ENCODE assay signal across 10 cellular contexts in the genomic region with DNA sequence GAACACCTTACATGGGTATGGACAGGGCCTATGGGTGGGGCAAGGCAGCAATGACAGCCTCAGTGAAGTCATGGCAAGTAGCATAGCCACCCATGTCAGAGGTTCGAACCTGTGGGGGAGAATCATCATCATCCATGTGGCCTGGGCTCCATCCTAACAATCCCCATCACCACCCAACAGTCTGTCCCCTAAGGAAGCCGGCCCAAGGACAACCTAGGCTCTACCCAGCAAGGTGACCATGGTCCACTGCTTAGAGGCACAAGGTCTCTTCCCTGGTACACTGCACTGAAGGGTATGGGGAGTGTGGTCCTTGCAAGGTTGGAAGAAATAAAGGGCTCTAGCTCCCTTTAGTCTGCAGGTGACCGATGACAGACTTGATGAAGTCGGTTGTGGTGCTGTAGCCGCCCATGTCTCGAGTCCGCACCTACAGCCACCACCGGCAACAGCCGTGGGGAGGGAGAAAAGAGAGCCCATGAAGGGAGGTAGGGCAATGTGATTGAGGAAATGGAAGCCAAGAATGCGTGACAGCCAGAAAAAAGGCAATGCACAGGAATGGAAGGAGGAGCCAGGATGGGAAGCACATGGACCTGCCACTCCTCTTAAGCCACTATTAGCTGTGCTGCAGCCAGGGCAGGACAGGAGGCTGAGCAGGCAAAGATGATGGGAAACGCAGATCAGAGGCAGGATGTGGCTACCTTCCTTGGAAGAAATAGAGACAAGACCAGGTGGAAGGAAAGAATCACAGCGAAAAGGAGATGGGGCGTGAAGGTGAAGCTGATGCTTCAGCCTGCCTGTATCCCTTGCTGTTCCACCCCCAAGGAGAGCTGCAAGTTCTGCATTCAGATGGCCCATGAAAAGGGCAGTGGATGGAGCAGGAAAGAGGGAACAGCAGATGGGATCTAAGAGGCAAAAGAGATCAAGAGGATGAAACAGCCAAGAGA. TPM values are rescaled to one million over a fixed set of nuclear protein-coding genes. Genes with fewer than 3 reads are reported as not detected.
A peak's percentile ranks its signal among the peaks of the same experiment; 100 is the strongest.
DNase-seq lines count a peak whose midpoint lies in the region; ATAC-seq and TF ChIP-seq lines count a peak whose summit lies in the region.
"Had no signal": no experiment of that assay in that cellular context is flagged by ENCODE, and none has a peak within 500 bp of the region (broad histone marks: within the 10 kb centered on the region; RNA-seq: fewer than 3 reads in every experiment).

No MANE protein-coding gene starts in this region.

- CTCF ChIA-PET in WTC11 (lab: Charles Lee), result interaction anchor here (1.0 kb wide), 1 partner anchor 12 kb away, joined by 4 read pairs; no protein-coding TSS in a partner anchor

- H3K9me3 ChIP-seq in mesodermal cell (ENCODE audit: control insufficient read depth, low read length) (no peaks in the 10 kb centered on the region), WERI-Rb-1 (ENCODE audit: severe bottlenecking) (no peaks in the 10 kb centered on the region), ovary (no peaks in the 10 kb centered on the region)
- H3K9me3 ChIP-seq: breast epithelium, pancreas had no signal

- peaks cover 93% of the 10 kb centered on the region for H3K36me3 Mint-ChIP-seq in WTC11

- TF ChIP-seq CTCF in WTC11 (IDR thresholded peaks at IDR 0.05), result no peak
- TF ChIP-seq CTCF in WERI-Rb-1 (IDR thresholded peaks at IDR 0.05; ENCODE audit: low read depth, low read length), result no peak
- no peak for TF ChIP-seq CTCF in ovary (IDR thresholded peaks at IDR 0.05)

- intact Hi-C loops in ovary (cut with DNase I), result loop anchor here in 2 of 4 donors (10.0 kb wide), 1 partner anchor 134 kb away; no protein-coding TSS in a partner anchor

- POLR2A ChIA-PET in WTC11 (lab: Charles Lee), result no interaction called here

- TF ChIP-seq POLR2A in ovary (IDR thresholded peaks at IDR 0.05), result no peak

- H3K36me3 ChIP-seq in mesodermal cell (ENCODE audit: control insufficient read depth, insufficient read depth, low read length) (peaks cover 87% of the 10 kb centered on the region), WERI-Rb-1 (peaks cover 87% of the 10 kb centered on the region), ovary (no peaks in the 10 kb centered on the region)

- H3K4me1 ChIP-seq in mesodermal cell (ENCODE audit: control insufficient read depth, insufficient read depth, low read length, poor library complexity, severe bottlenecking) (peaks cover 11% of the 10 kb centered on the region), ovary (ENCODE audit: insufficient read depth) (peaks cover 5% of the 10 kb centered on the region)

- peaks cover 18% of the 10 kb centered on the region for H3K4me1 Mint-ChIP-seq in WTC11

- WGBS in mesodermal cell (ENCODE audit: insufficient coverage in 2 of 2), 2 experiments, result 86 to 88% methylated on average over 12 of the region's 13 CpGs
- WGBS in ovary, 3 donors, result 62 to 73% (median 67%) methylated on average over 13 of the region's 13 CpGs

- peak; percentile 57 for ATAC-seq in WTC11
- no peak for ATAC-seq in HG03097 (IDR thresholded peaks at IDR 0.05; ENCODE audit: low FRiP score, unreplicated experiment)
- ATAC-seq: pancreas had no signal

- H3K27ac Mint-ChIP-seq in WTC11, result peak overlapping the region; percentile 48; the same call in 1 of the 2 replicates

- H3K27ac ChIP-seq in mesodermal cell (ENCODE audit: low read depth, low read length, severe bottlenecking) (peak overlapping the region; percentile 29), WERI-Rb-1 (no peak overlapping the region), ovary (no peak overlapping the region)
- H3K27ac ChIP-seq: breast epithelium, pancreas had no signal

- H3K4me3 Mint-ChIP-seq in WTC11, result no peak overlapping the region

- no peak overlapping the region for H3K4me3 ChIP-seq in mesodermal cell (ENCODE audit: extremely low read depth, insufficient read depth, low read length, poor library complexity, severe bottlenecking)
- no peak overlapping the region for H3K4me3 ChIP-seq in WERI-Rb-1 (ENCODE audit: low read depth, low read length)
- no peak overlapping the region for H3K4me3 ChIP-seq in ovary
- H3K4me3 ChIP-seq: breast epithelium, pancreas had no signal

- no peak for TF ChIP-seq EP300 in ovary (IDR thresholded peaks at IDR 0.05)

- no peaks in the 10 kb centered on the region for H3K9me3 Mint-ChIP-seq in WTC11

- peak; percentile 44 for DNase-seq in ELR (ENCODE audit: low read depth)
- peak; percentile 43 for DNase-seq in HT1080 (ENCODE audit: low read depth)
- no peak for DNase-seq in WTC11 (ENCODE audit: low spot score)
- no peak for DNase-seq in WERI-Rb-1
- no peak for DNase-seq in ovary
- DNase-seq: NCI-H1694, pancreas had no signal

- no peaks in the 10 kb centered on the region for H3K27me3 Mint-ChIP-seq in WTC11 (ENCODE audit: low read depth)

- H3K27me3 ChIP-seq in WERI-Rb-1 (ENCODE audit: insufficient read depth, low read depth, severe bottlenecking), result no peaks in the 10 kb centered on the region
- no peaks in the 10 kb centered on the region for H3K27me3 ChIP-seq in ovary
- H3K27me3 ChIP-seq: breast epithelium, pancreas had no signal

TF ChIP-seq in WTC11, 78 proteins besides CTCF, POLR2A, EP300 and RAD21 (continues in another document):
- TF ChIP-seq SMAD4 (CRISPR knock-in tag; IDR thresholded peaks at IDR 0.05) (0 out of 2 replicates have a peak, but pooled peaks have one; percentile 26), NFATC4 (CRISPR knock-in tag; IDR thresholded peaks at IDR 0.05) (peak; percentile 90), EMX1 (CRISPR knock-in tag; IDR thresholded peaks at IDR 0.05) (peak; percentile 97; the same call in 1 of the 2 replicates), FOXP1 (CRISPR knock-in tag; IDR thresholded peaks at IDR 0.05; ENCODE audit: borderline replicate concordance) (peak; percentile 60; the same call in 1 of the 2 replicates), KAT7 (CRISPR knock-in tag; IDR thresholded peaks at IDR 0.05; ENCODE audit: borderline replicate concordance) (peak; percentile 50; the same call in 1 of the 2 replicates), ZBTB21 (CRISPR knock-in tag; IDR thresholded peaks at IDR 0.05; ENCODE audit: borderline replicate concordance) (0 out of 2 replicates have a peak, but pooled peaks have one; percentile 27), TEAD4 (CRISPR knock-in tag; IDR thresholded peaks at IDR 0.05) (no peak), CREB1 (CRISPR knock-in tag; IDR thresholded peaks at IDR 0.05) (no peak; the same call in 1 of the 2 replicates), SP1 (CRISPR knock-in tag; conservative IDR thresholded peaks at IDR 0.05) (peak; percentile 37; the same call in 1 of the 2 replicates), ELF4 (CRISPR knock-in tag; IDR thresholded peaks at IDR 0.05; ENCODE audit: low read depth) (no peak)
- TF ChIP-seq, protein P1, sequence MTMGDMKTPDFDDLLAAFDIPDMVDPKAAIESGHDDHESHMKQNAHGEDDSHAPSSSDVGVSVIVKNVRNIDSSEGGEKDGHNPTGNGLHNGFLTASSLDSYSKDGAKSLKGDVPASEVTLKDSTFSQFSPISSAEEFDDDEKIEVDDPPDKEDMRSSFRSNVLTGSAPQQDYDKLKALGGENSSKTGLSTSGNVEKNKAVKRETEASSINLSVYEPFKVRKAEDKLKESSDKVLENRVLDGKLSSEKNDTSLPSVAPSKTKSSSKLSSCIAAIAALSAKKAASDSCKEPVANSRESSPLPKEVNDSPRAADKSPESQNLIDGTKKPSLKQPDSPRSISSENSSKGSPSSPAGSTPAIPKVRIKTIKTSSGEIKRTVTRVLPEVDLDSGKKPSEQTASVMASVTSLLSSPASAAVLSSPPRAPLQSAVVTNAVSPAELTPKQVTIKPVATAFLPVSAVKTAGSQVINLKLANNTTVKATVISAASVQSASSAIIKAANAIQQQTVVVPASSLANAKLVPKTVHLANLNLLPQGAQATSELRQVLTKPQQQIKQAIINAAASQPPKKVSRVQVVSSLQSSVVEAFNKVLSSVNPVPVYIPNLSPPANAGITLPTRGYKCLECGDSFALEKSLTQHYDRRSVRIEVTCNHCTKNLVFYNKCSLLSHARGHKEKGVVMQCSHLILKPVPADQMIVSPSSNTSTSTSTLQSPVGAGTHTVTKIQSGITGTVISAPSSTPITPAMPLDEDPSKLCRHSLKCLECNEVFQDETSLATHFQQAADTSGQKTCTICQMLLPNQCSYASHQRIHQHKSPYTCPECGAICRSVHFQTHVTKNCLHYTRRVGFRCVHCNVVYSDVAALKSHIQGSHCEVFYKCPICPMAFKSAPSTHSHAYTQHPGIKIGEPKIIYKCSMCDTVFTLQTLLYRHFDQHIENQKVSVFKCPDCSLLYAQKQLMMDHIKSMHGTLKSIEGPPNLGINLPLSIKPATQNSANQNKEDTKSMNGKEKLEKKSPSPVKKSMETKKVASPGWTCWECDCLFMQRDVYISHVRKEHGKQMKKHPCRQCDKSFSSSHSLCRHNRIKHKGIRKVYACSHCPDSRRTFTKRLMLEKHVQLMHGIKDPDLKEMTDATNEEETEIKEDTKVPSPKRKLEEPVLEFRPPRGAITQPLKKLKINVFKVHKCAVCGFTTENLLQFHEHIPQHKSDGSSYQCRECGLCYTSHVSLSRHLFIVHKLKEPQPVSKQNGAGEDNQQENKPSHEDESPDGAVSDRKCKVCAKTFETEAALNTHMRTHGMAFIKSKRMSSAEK (CRISPR knock-in tag; IDR thresholded peaks at IDR 0.05; ENCODE audit: borderline replicate concordance), result peak; percentile 91

RNA-seq across cellular contexts. Expression of a gene that starts 5.3 kb away (rescaled TPM):
- 187 and 197 TPM in 2 replicates for total RNA-seq in HT1080 (2014; rRNA removed; shearing (Covaris generic))
- 112 and 114 TPM in 2 replicates for polyA plus RNA-seq in HT1080 (2015; cell fraction: cytosol; rRNA removed)
- 264 and 271 TPM in 2 replicates for polyA plus RNA-seq in HT1080 (2015; cell fraction: nucleus; rRNA removed)
- total RNA-seq in WTC11 (2021), result 101 to 136 TPM (median 107 TPM) in 3 replicates
- 81.5 TPM for polyA plus RNA-seq in mesodermal cell (2013, experiment 1 of 2)
- 71.8 TPM for polyA plus RNA-seq in mesodermal cell (2013, experiment 2 of 2)
- 10 to 100 TPM; 68.1 to 92.9 (median 85.9) TPM for total RNA-seq in ovary
- 100 to 1,000 TPM in 1 of 2 donors, 10 to 100 TPM in 1; 85.6 to 105 TPM for polyA plus RNA-seq in ovary

RNA-seq across cellular contexts. Expression of a gene that starts 6.3 kb away (rescaled TPM):
- 493 and 581 TPM in 2 replicates for total RNA-seq in HT1080 (2014; rRNA removed; shearing (Covaris generic))
- polyA plus RNA-seq in HT1080 (2015; cell fraction: cytosol; rRNA removed), result 83.3 and 102 TPM in 2 replicates
- polyA plus RNA-seq in HT1080 (2015; cell fraction: nucleus; rRNA removed), result 408 and 456 TPM in 2 replicates
- total RNA-seq in WTC11 (2021) (484 to 634 TPM (median 500 TPM) in 3 replicates), ovary (100 to 1,000 TPM in 5 of 7 donors, 10 to 100 TPM in 2; 62.0 to 181 (median 134) TPM)
- polyA plus RNA-seq in mesodermal cell (2013, experiment 1 of 2), result 184 TPM
- 191 TPM for polyA plus RNA-seq in mesodermal cell (2013, experiment 2 of 2)
- 100 to 1,000 TPM in 1 of 2 donors, 10 to 100 TPM in 1; 76.2 to 207 TPM for polyA plus RNA-seq in ovary

RNA-seq across cellular contexts. Expression of a gene that starts 33.9 kb away (rescaled TPM):
- not detected in 2 replicates for total RNA-seq in HT1080 (2014; rRNA removed; shearing (Covaris generic))
- polyA plus RNA-seq in HT1080 (2015; cell fraction: cytosol; rRNA removed), result 0.12 TPM in 1 of 2 replicates, not detected in the other
- 0.16 TPM in 1 of 2 replicates, not detected in the other for polyA plus RNA-seq in HT1080 (2015; cell fraction: nucleus; rRNA removed)
- 2.7 to 5.0 TPM (median 3.2 TPM) in 3 replicates for total RNA-seq in WTC11 (2021)
- 15.2 TPM for polyA plus RNA-seq in mesodermal cell (2013, experiment 1 of 2)
- polyA plus RNA-seq in mesodermal cell (2013, experiment 2 of 2), result 13.1 TPM
- 10 to 100 TPM; 17.6 to 67.7 (median 55.5) TPM for total RNA-seq in ovary
- polyA plus RNA-seq in ovary, result 10 to 100 TPM in 1 of 2 donors, 1 to 10 TPM in 1; 9.4 to 22.3 TPM

Comparison
In these comparisons a context has a peak if more than half of its experiments do, and no peak if none do; other contexts are left out.
1. DNase-seq: peak in ELR (single experiment) and HT1080 (single experiment); none in WTC11 (single experiment), WERI-Rb-1 (single experiment) and ovary (0 of 5).